9 cellular contexts compared by ENCODE assay signal in the genomic region with DNA sequence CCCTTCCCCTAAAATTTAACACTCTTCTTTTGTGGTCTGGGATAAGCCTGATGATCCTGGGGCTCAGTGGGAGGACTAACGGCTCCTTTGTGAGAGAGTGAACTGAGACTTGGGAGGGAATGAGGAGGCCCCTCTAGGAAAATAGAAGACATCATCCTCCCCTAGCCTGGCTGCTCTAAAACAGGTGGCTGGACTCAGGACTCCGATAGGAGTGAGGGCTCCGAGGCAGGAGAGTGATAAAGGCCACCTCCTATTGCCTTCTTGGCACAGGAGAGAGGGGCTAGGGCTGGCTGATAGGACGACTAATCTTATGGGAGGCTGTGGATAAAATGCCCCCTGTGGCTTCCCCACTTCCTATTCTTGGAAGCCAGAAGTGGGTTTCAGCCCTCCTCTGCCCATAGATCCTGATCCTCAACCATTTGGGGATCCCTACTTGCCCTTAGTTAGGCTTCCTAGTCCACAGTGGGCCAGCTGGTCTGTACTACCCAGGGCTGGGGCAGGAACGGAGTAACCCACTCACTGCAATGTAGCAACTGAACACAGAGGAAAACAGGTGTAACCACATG. TPM values are rescaled to one million over a fixed set of nuclear protein-coding genes. Genes with fewer than 3 reads are reported as not detected.
DNase-seq lines count a peak whose midpoint lies in the region; ATAC-seq, FAIRE-seq and TF ChIP-seq lines count a peak whose summit lies in the region.
"Had no signal": no experiment of that assay in that cellular context is flagged by ENCODE, and none has a peak within 500 bp of the region (broad histone marks: within the 10 kb centered on the region; RNA-seq: fewer than 3 reads in every experiment).

No MANE protein-coding gene starts in this region.

- H3K27ac ChIP-seq in CD4-positive, CD25-positive, alpha-beta regulatory T cell (ENCODE audit: insufficient read depth, low read length, poor library complexity, severe bottlenecking), result peak overlapping the region; percentile 79
- H3K27ac ChIP-seq in KOPT-K1 (ENCODE audit: low read depth, low read length, poor library complexity, severe bottlenecking), result peak overlapping the region; percentile 84
- no peak overlapping the region for H3K27ac ChIP-seq in astrocyte (ENCODE audit: low read depth, low read length)

- no peaks in the 10 kb centered on the region for H3K27me3 Mint-ChIP-seq in CD4-positive, CD25-positive, alpha-beta regulatory T cell
- peaks cover 25% of the 10 kb centered on the region for H3K27me3 Mint-ChIP-seq in astrocyte (ENCODE audit: low read depth, unreplicated experiment)
- no peaks in the 10 kb centered on the region for H3K27me3 Mint-ChIP-seq in naive thymus-derived CD8-positive, alpha-beta T cell

- H3K4me1 Mint-ChIP-seq in CD4-positive, CD25-positive, alpha-beta regulatory T cell, result peaks cover 8 to 81% (median 32%) of the 10 kb centered on the region in 4 donors
- peaks cover 26% of the 10 kb centered on the region for H3K4me1 Mint-ChIP-seq in astrocyte (ENCODE audit: low read depth, unreplicated experiment)
- peaks cover 24 to 78% (median 57%) of the 10 kb centered on the region in 4 donors for H3K4me1 Mint-ChIP-seq in naive thymus-derived CD8-positive, alpha-beta T cell

- no peaks in the 10 kb centered on the region for H4K20me1 ChIP-seq in astrocyte (ENCODE audit: insufficient read depth, low read length)

- no peak overlapping the region for H2AFZ ChIP-seq in astrocyte (ENCODE audit: low read depth, low read length)

- TF ChIP-seq CTCF in astrocyte (IDR thresholded peaks at IDR 0.05; ENCODE audit: insufficient read depth, low read depth, low read length), result no peak

- no peak for DNase-seq in CD4-positive, CD25-positive, alpha-beta regulatory T cell
- DNase-seq in astrocyte (ENCODE audit: low read depth), result no peak
- DNase-seq in naive thymus-derived CD8-positive, alpha-beta T cell, result no peak
- no peak for DNase-seq in NCI-H1092 treated with DMSO at 0.1 percent for 48 hours (lab: John Stamatoyannopoulos, UW)
- DNase-seq in mesenteric fat pad (ENCODE audit: low spot score), result no peak
- DNase-seq in HEK293T (ENCODE audit: extremely low spot score), result no peak
- DNase-seq: NCI-H187 had no signal

- CTCF ChIA-PET in HEK293T (lab: Yijun Ruan, JAX), result no interaction called here

- ATAC-seq in CD4-positive, CD25-positive, alpha-beta regulatory T cell (ENCODE audit: low read depth in 2 of 2), result no peak
- ATAC-seq in naive thymus-derived CD8-positive, alpha-beta T cell, result peak in 1 of 2 donors; percentile 0
- no peak for ATAC-seq in SK-N-SH treated with all-trans-retinoic acid at 6 μM for 48 hours

- H3K79me2 ChIP-seq in astrocyte (ENCODE audit: insufficient read depth, low read length), result no peaks in the 10 kb centered on the region

- no peaks in the 10 kb centered on the region for H3K27me3 ChIP-seq in CD4-positive, CD25-positive, alpha-beta regulatory T cell (ENCODE audit: control insufficient read depth, insufficient read depth, low read length)
- H3K27me3 ChIP-seq in astrocyte (ENCODE audit: insufficient read depth, low read length), result no peaks in the 10 kb centered on the region

- no peaks in the 10 kb centered on the region for H3K9me3 ChIP-seq in CD4-positive, CD25-positive, alpha-beta regulatory T cell (ENCODE audit: control insufficient read depth in 2 of 2, low read length in 2 of 2)
- no peaks in the 10 kb centered on the region for H3K9me3 ChIP-seq in KOPT-K1 (ENCODE audit: insufficient read depth, low read length, poor library complexity, severe bottlenecking)
- H3K9me3 ChIP-seq in astrocyte (ENCODE audit: insufficient read depth, low read depth, low read length), result no peaks in the 10 kb centered on the region

- peaks cover 34% of the 10 kb centered on the region for H3K36me3 ChIP-seq in CD4-positive, CD25-positive, alpha-beta regulatory T cell (ENCODE audit: control insufficient read depth, insufficient read depth, low read length)
- peaks cover 31% of the 10 kb centered on the region for H3K36me3 ChIP-seq in KOPT-K1 (ENCODE audit: insufficient read depth, low read length)
- no peaks in the 10 kb centered on the region for H3K36me3 ChIP-seq in astrocyte (ENCODE audit: insufficient read depth, low read length)

- peaks cover 53% of the 10 kb centered on the region for H3K4me1 ChIP-seq in CD4-positive, CD25-positive, alpha-beta regulatory T cell (ENCODE audit: control insufficient read depth, insufficient read depth, low read length, poor library complexity, severe bottlenecking)
- H3K4me1 ChIP-seq in astrocyte (ENCODE audit: insufficient read depth, low read length), result peaks cover 15% of the 10 kb centered on the region

- POLR2A ChIA-PET in naive thymus-derived CD8-positive, alpha-beta T cell (lab: Charles Lee), result interaction anchor here (1.4 to 9.7 kb wide), 10 partner anchors 12 to 156 kb away, joined by 4 to 93 read pairs (median 12); partner anchors contain the start of genes NFX1 and NOL6
- POLR2A ChIA-PET in HEK293T (lab: Yijun Ruan, JAX), result no interaction called here

- peak overlapping the region; percentile 88 for H3K4me2 ChIP-seq in astrocyte (ENCODE audit: low read length)

- H3K27ac Mint-ChIP-seq in CD4-positive, CD25-positive, alpha-beta regulatory T cell, result peak overlapping the region; percentile 93 to 99 (median 95)
- H3K27ac Mint-ChIP-seq in astrocyte (ENCODE audit: unreplicated experiment), result peak overlapping the region; percentile 43
- peak overlapping the region; percentile 90 to 98 (median 96) for H3K27ac Mint-ChIP-seq in naive thymus-derived CD8-positive, alpha-beta T cell

- no peak for FAIRE-seq in astrocyte (lab: Jason Lieb, UNC)

- peaks cover 0 to 1% (median 0%) of the 10 kb centered on the region in 7 donors for H3K9me3 Mint-ChIP-seq in CD4-positive, CD25-positive, alpha-beta regulatory T cell
- H3K9me3 Mint-ChIP-seq in astrocyte (ENCODE audit: unreplicated experiment), result peaks cover 2% of the 10 kb centered on the region
- no peaks in the 10 kb centered on the region for H3K9me3 Mint-ChIP-seq in naive thymus-derived CD8-positive, alpha-beta T cell

- peak overlapping the region; percentile 89 to 96 (median 96) for H3K4me3 Mint-ChIP-seq in CD4-positive, CD25-positive, alpha-beta regulatory T cell
- H3K4me3 Mint-ChIP-seq in astrocyte (ENCODE audit: unreplicated experiment), result peak overlapping the region; percentile 41
- H3K4me3 Mint-ChIP-seq in naive thymus-derived CD8-positive, alpha-beta T cell, result peak overlapping the region; percentile 90 to 99 (median 95)

- H3K4me3 ChIP-seq in CD4-positive, CD25-positive, alpha-beta regulatory T cell (ENCODE audit: low read depth, low read length), result peak overlapping the region; percentile 87
- no peak overlapping the region for H3K4me3 ChIP-seq in astrocyte (ENCODE audit: insufficient read depth, low read depth, low read length)

- no peak overlapping the region for H3K9ac ChIP-seq in astrocyte (ENCODE audit: low read length)

- H3K36me3 Mint-ChIP-seq in CD4-positive, CD25-positive, alpha-beta regulatory T cell, result peaks cover 22% of the 10 kb centered on the region
- H3K36me3 Mint-ChIP-seq in astrocyte (ENCODE audit: low read depth, unreplicated experiment), result peaks cover 2% of the 10 kb centered on the region
- H3K36me3 Mint-ChIP-seq in naive thymus-derived CD8-positive, alpha-beta T cell, result peaks cover 0 to 31% (median 0%) of the 10 kb centered on the region in 3 donors

TF ChIP-seq in SK-N-SH treated with all-trans-retinoic acid at 6 μM for 48 hours, 23 proteins besides CTCF, POLR2A, EP300 and RAD21 (continues in another document):
- TF ChIP-seq ZNF70 (CRISPR knock-in tag; IDR thresholded peaks at IDR 0.05), result no peak
- no peak for TF ChIP-seq TCF4 (CRISPR knock-in tag; IDR thresholded peaks at IDR 0.05; ENCODE audit: borderline replicate concordance)
- no peak for TF ChIP-seq ZC3H10 (CRISPR knock-in tag; IDR thresholded peaks at IDR 0.05)

TF ChIP-seq in HEK293T, 16 proteins besides CTCF, POLR2A, EP300 and RAD21:
- TF ChIP-seq BHLHE40 (IDR thresholded peaks at IDR 0.05; ENCODE audit: borderline replicate concordance) (no peak), SUZ12 (IDR thresholded peaks at IDR 0.05) (no peak), FOXM1 (IDR thresholded peaks at IDR 0.05; ENCODE audit: borderline replicate concordance) (no peak), FOXA1 (IDR thresholded peaks at IDR 0.05) (no peak), ARNT (IDR thresholded peaks at IDR 0.05) (no peak), LEF1 (IDR thresholded peaks at IDR 0.05; ENCODE audit: borderline replicate concordance) (no peak), TARDBP (IDR thresholded peaks at IDR 0.05) (no peak), NFRKB (IDR thresholded peaks at IDR 0.05) (no peak), SP1 (IDR thresholded peaks at IDR 0.05) (no peak), FOXK2 (IDR thresholded peaks at IDR 0.05) (no peak), ELF4 (IDR thresholded peaks at IDR 0.05) (no peak), ZNF384 (IDR thresholded peaks at IDR 0.05) (no peak), CTBP1 (IDR thresholded peaks at IDR 0.05; ENCODE audit: borderline replicate concordance) (no peak), L3MBTL2 (conservative IDR thresholded peaks at IDR 0.05) (no peak)

RNA-seq across cellular contexts. Expression of gene AQP3, which starts 1.4 kb away (rescaled TPM):
- total RNA-seq in CD4-positive, CD25-positive, alpha-beta regulatory T cell, result 140 TPM
- 100 to 1,000 TPM; 371 to 543 (median 391) TPM for polyA plus RNA-seq in CD4-positive, CD25-positive, alpha-beta regulatory T cell
- 3.2 and 4.6 TPM in 2 replicates for total RNA-seq in astrocyte
- 10 to 100 TPM; 71.6 to 72.8 TPM for total RNA-seq in naive thymus-derived CD8-positive, alpha-beta T cell
- 100 to 1,000 TPM; 124 to 166 (median 145) TPM for polyA plus RNA-seq in naive thymus-derived CD8-positive, alpha-beta T cell
- total RNA-seq in mesenteric fat pad, result 27.7 TPM

RNA-seq across cellular contexts. Expression of gene NOL6, which starts 27.7 kb away (rescaled TPM):
- total RNA-seq in CD4-positive, CD25-positive, alpha-beta regulatory T cell, result 29.4 TPM
- 10 to 100 TPM; 13.4 to 20.5 (median 14.0) TPM for polyA plus RNA-seq in CD4-positive, CD25-positive, alpha-beta regulatory T cell
- total RNA-seq in astrocyte (57.2 and 60.1 TPM in 2 replicates), mesenteric fat pad (35.7 TPM)
- total RNA-seq in naive thymus-derived CD8-positive, alpha-beta T cell, result 10 to 100 TPM; 42.7 to 47.2 TPM
- 10 to 100 TPM; 13.5 to 29.2 (median 19.3) TPM for polyA plus RNA-seq in naive thymus-derived CD8-positive, alpha-beta T cell

RNA-seq across cellular contexts. Expression of gene AQP7, which starts 43.7 kb away (rescaled TPM):
- total RNA-seq in CD4-positive, CD25-positive, alpha-beta regulatory T cell, result 0.47 TPM
- polyA plus RNA-seq in CD4-positive, CD25-positive, alpha-beta regulatory T cell, result 1 to 10 TPM in 1 of 4 donors, under 1 TPM in 3; 0.15 to 1.0 (median 0.32) TPM
- total RNA-seq in astrocyte (0.65 and 1.9 TPM in 2 replicates), mesenteric fat pad (323 TPM)
- total RNA-seq in naive thymus-derived CD8-positive, alpha-beta T cell, result under 1 TPM in 1 of 2 experiments, not detected in 1; 0.71 TPM
- under 1 TPM in 1 of 3 donors, not detected in 2; 0.17 TPM for polyA plus RNA-seq in naive thymus-derived CD8-positive, alpha-beta T cell

Comparison
In these comparisons a context has a peak if more than half of its experiments do, and no peak if none do; other contexts are left out.
1. H3K27ac Mint-ChIP-seq: peak in every context shown above with its lines; median percentile 96 in naive thymus-derived CD8-positive, alpha-beta T cell; 95 in CD4-positive, CD25-positive, alpha-beta regulatory T cell; 43 in astrocyte.
2. H3K4me3 Mint-ChIP-seq: peak in every context shown above with its lines; median percentile 96 in CD4-positive, CD25-positive, alpha-beta regulatory T cell; 95 in naive thymus-derived CD8-positive, alpha-beta T cell; 41 in astrocyte.
3. RNA of gene AQP7, which starts 43.7 kb away (total RNA-seq): 323 TPM in mesenteric fat pad (single experiment); 0.65 to 1.9 TPM in astrocyte, 0.71 TPM in naive thymus-derived CD8-positive, alpha-beta T cell and 0.47 TPM in CD4-positive, CD25-positive, alpha-beta regulatory T cell (single experiment); every median in the first group is over 100 times any median in the second.